1 cellular context compared by ENCODE assay signal in the genomic region with DNA sequence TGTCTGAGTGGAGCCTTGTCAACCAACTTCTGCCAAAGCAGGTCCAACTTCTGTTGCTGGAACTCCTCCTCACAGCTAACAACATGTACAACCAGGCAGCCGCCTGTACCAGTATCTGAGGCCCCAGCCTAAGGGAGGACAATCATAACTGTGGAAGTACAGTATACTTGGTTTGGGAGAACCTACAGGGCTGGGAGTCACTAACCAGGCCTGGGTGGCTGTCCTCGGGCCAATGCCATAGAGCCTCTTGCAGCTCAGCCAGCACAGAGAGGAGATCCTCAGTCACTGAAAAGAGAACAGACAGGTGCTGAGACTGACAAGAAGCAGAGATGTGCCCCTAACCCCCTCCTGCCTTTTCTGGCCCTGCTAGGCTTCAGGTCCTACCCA.
TF ChIP-seq lines count a peak whose summit lies in the region.

No MANE protein-coding gene starts in this region.

TF ChIP-seq in endothelial cell of umbilical vein, 7 proteins besides CTCF, POLR2A, EP300 and RAD21:
- TF ChIP-seq, protein P1, sequence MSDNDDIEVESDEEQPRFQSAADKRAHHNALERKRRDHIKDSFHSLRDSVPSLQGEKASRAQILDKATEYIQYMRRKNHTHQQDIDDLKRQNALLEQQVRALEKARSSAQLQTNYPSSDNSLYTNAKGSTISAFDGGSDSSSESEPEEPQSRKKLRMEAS (IDR thresholded peaks at IDR 0.05; ENCODE audit: insufficient read depth, insufficient read length): no peak
- TF ChIP-seq EZH2 (IDR thresholded peaks at IDR 0.05; ENCODE audit: borderline replicate concordance, low read depth, low read length, severe bottlenecking): no peak
- TF ChIP-seq MYC (IDR thresholded peaks at IDR 0.05; ENCODE audit: low read depth, low read length): no peak
- TF ChIP-seq POLR2AphosphoS5 (IDR thresholded peaks at IDR 0.05; ENCODE audit: insufficient read depth, low read depth, low read length): no peak
- TF ChIP-seq FOS (IDR thresholded peaks at IDR 0.05; ENCODE audit: borderline replicate concordance, insufficient read depth, low read length): no peak
- TF ChIP-seq GATA2 (IDR thresholded peaks at IDR 0.05; ENCODE audit: insufficient read depth, insufficient read length, low read depth, low read length): no peak
- no peak for TF ChIP-seq JUN (IDR thresholded peaks at IDR 0.05; ENCODE audit: borderline replicate concordance, insufficient read depth, insufficient read length, low read depth)
